Comparison of ENCODE assay signal across 1 cellular context in genomic region chr17:42536048-42536371, GRCh38.
TF ChIP-seq lines count a peak whose summit lies in the region.

NAGLU (plus strand) TSS chr17:42536241; CDS start chr17:42536273, 32 bp downstream.

TF ChIP-seq in HepG2, 621 proteins besides CTCF, POLR2A, EP300 and RAD21 (continued from another document and continues in another):
- TF ChIP-seq THAP7 (CRISPR knock-in tag; IDR thresholded peaks at IDR 0.05): 0 out of 2 replicates have a peak, but pooled peaks have one; percentile 3
- peak; percentile 57; the same call in 1 of the 2 replicates for TF ChIP-seq ZMYM4 (CRISPR knock-in tag; IDR thresholded peaks at IDR 0.05)
- TF ChIP-seq NFKB2 (CRISPR knock-in tag; IDR thresholded peaks at IDR 0.05; ENCODE audit: borderline replicate concordance): peak; percentile 67
- TF ChIP-seq ZNF781 (CRISPR knock-in tag; IDR thresholded peaks at IDR 0.05; ENCODE audit: borderline replicate concordance, not compliant biosample characterization): no peak
- no peak for TF ChIP-seq ATF1 (CRISPR knock-in tag; IDR thresholded peaks at IDR 0.05)
- TF ChIP-seq NR3C1 (CRISPR knock-in tag; IDR thresholded peaks at IDR 0.05): no peak
- no peak for TF ChIP-seq MTF1 (CRISPR knock-in tag; IDR thresholded peaks at IDR 0.05)
- TF ChIP-seq AGO1 (IDR thresholded peaks at IDR 0.05; ENCODE audit: low read depth, low read length, poor library complexity, severe bottlenecking): peak; percentile 74
- no peak; the same call in 1 of the 2 replicates for TF ChIP-seq MEIS1 (CRISPR knock-in tag; IDR thresholded peaks at IDR 0.05; ENCODE audit: borderline replicate concordance)
- TF ChIP-seq ZIK1 (CRISPR knock-in tag; IDR thresholded peaks at IDR 0.05; ENCODE audit: borderline replicate concordance, low read depth): no peak
- TF ChIP-seq IKZF1 (IDR thresholded peaks at IDR 0.05): no peak
- no peak for TF ChIP-seq MAFK (conservative IDR thresholded peaks at IDR 0.05 in 1 of 2, IDR thresholded peaks at IDR 0.05 in 1 of 2; ENCODE audit: low read length in 2 of 2)
- TF ChIP-seq ZNF850 (CRISPR knock-in tag; conservative IDR thresholded peaks at IDR 0.05): peak; percentile 87; the same call in 1 of the 2 replicates
- peak; percentile 71 for TF ChIP-seq IRF2 (CRISPR knock-in tag; IDR thresholded peaks at IDR 0.05)
- TF ChIP-seq ZNF224 (CRISPR knock-in tag; IDR thresholded peaks at IDR 0.05): 0 out of 2 replicates have a peak, but pooled peaks have one; percentile 59
- peak; percentile 46; the same call in 1 of the 2 replicates for TF ChIP-seq ZNF335 (CRISPR knock-in tag; IDR thresholded peaks at IDR 0.05)
- no peak for TF ChIP-seq ZNF383 (CRISPR knock-in tag; IDR thresholded peaks at IDR 0.05; ENCODE audit: borderline replicate concordance)
- TF ChIP-seq ARNT (IDR thresholded peaks at IDR 0.05): no peak
- peak in 1 of 2 experiments; percentile 39; a peak in 1 of 4 replicates for TF ChIP-seq NR2F1 (CRISPR knock-in tag; IDR thresholded peaks at IDR 0.05)
- no peak for TF ChIP-seq HOMEZ (CRISPR knock-in tag; IDR thresholded peaks at IDR 0.05; ENCODE audit: low read depth)
- no peak for TF ChIP-seq ZNF564 (CRISPR knock-in tag; IDR thresholded peaks at IDR 0.05)
- TF ChIP-seq ZNF550 (CRISPR knock-in tag; IDR thresholded peaks at IDR 0.05; ENCODE audit: borderline replicate concordance): no peak
- no peak for TF ChIP-seq SMC3 (IDR thresholded peaks at IDR 0.05; ENCODE audit: low read length)
- no peak for TF ChIP-seq HNRNPK (IDR thresholded peaks at IDR 0.05; ENCODE audit: low read depth, low read length, poor library complexity, severe bottlenecking)
- TF ChIP-seq KMT2B (CRISPR knock-in tag; IDR thresholded peaks at IDR 0.05): peak; percentile 81
- no peak for TF ChIP-seq RNF219 (CRISPR knock-in tag; IDR thresholded peaks at IDR 0.05)
- peak; percentile 61; the same call in 1 of the 2 replicates for TF ChIP-seq TFDP1 (CRISPR knock-in tag; IDR thresholded peaks at IDR 0.05; ENCODE audit: borderline replicate concordance)
- TF ChIP-seq ARNT2 (CRISPR knock-in tag; IDR thresholded peaks at IDR 0.05; ENCODE audit: low read depth): peak; percentile 84; the same call in 1 of the 2 replicates
- TF ChIP-seq ZNF703 (CRISPR knock-in tag; IDR thresholded peaks at IDR 0.05; ENCODE audit: borderline replicate concordance): no peak
- no peak for TF ChIP-seq RCOR2 (CRISPR knock-in tag; IDR thresholded peaks at IDR 0.05)
- no peak for TF ChIP-seq GPN1 (CRISPR knock-in tag; IDR thresholded peaks at IDR 0.05; ENCODE audit: borderline replicate concordance)
- no peak for TF ChIP-seq TCF7L2 (IDR thresholded peaks at IDR 0.05; ENCODE audit: low read depth, low read length)
- no peak for TF ChIP-seq GTF2F1 (IDR thresholded peaks at IDR 0.05; ENCODE audit: low read length)
- no peak for TF ChIP-seq RFXANK (CRISPR knock-in tag; IDR thresholded peaks at IDR 0.05)
- no peak for TF ChIP-seq DDIT3 (CRISPR knock-in tag; IDR thresholded peaks at IDR 0.05)
- peak; percentile 71; the same call in 1 of the 2 replicates for TF ChIP-seq BRD4 (CRISPR knock-in tag; IDR thresholded peaks at IDR 0.05)
- TF ChIP-seq TEAD2 (CRISPR knock-in tag; IDR thresholded peaks at IDR 0.05): no peak
- TF ChIP-seq ZNF569 (CRISPR knock-in tag; IDR thresholded peaks at IDR 0.05; ENCODE audit: borderline replicate concordance): no peak
- TF ChIP-seq ZNF501 (CRISPR knock-in tag; IDR thresholded peaks at IDR 0.05): peak; percentile 83; the same call in 1 of the 2 replicates
- no peak for TF ChIP-seq ADNP (CRISPR knock-in tag; IDR thresholded peaks at IDR 0.05)
- TF ChIP-seq TBP (CRISPR knock-in tag; IDR thresholded peaks at IDR 0.05): no peak
- TF ChIP-seq XRCC5 (optimal IDR thresholded peaks at IDR 0.05; ENCODE audit: low read length): peak; percentile 37
- peak; percentile 88; the same call in 1 of the 2 replicates for TF ChIP-seq ZNF232 (CRISPR knock-in tag; IDR thresholded peaks at IDR 0.05; ENCODE audit: borderline replicate concordance)
- TF ChIP-seq ZNF225 (CRISPR knock-in tag; IDR thresholded peaks at IDR 0.05): peak; percentile 69; the same call in 1 of the 2 replicates
- TF ChIP-seq ZSCAN9 (CRISPR knock-in tag; IDR thresholded peaks at IDR 0.05; ENCODE audit: borderline replicate concordance): peak; percentile 77; the same call in 1 of the 2 replicates
- no peak for TF ChIP-seq ZSCAN22 (CRISPR knock-in tag; IDR thresholded peaks at IDR 0.05)
- TF ChIP-seq TEF (CRISPR knock-in tag; IDR thresholded peaks at IDR 0.05): peak; percentile 88
- TF ChIP-seq ZNF639 (CRISPR knock-in tag; conservative IDR thresholded peaks at IDR 0.05): 0 out of 2 replicates have a peak, but pooled peaks have one; percentile 32
- TF ChIP-seq THRA (CRISPR knock-in tag; IDR thresholded peaks at IDR 0.05; ENCODE audit: borderline replicate concordance): peak; percentile 72
- no peak; the same call in 1 of the 2 replicates for TF ChIP-seq ZNF276 (CRISPR knock-in tag; IDR thresholded peaks at IDR 0.05; ENCODE audit: low read depth)
- no peak for TF ChIP-seq ZNF563 (CRISPR knock-in tag; IDR thresholded peaks at IDR 0.05)
- peak; percentile 99 for TF ChIP-seq TFE3 (CRISPR knock-in tag; IDR thresholded peaks at IDR 0.05)
- TF ChIP-seq CEBPZ (IDR thresholded peaks at IDR 0.05; ENCODE audit: low read length): no peak
- peak; percentile 68; the same call in 1 of the 2 replicates for TF ChIP-seq YEATS2 (CRISPR knock-in tag; IDR thresholded peaks at IDR 0.05; ENCODE audit: borderline replicate concordance)
